ENCODE assay signal across 17 cellular contexts in genomic region chr6:17293395-17293794, GRCh38. TPM values are rescaled to one million over a fixed set of nuclear protein-coding genes. Genes with fewer than 3 reads are reported as not detected.
DNase-seq lines count a peak whose midpoint lies in the region; ATAC-seq, FAIRE-seq and TF ChIP-seq lines count a peak whose summit lies in the region.
"Had no signal": no experiment of that assay in that cellular context is flagged by ENCODE, and none has a peak within 500 bp of the region (broad histone marks: within the 10 kb centered on the region; RNA-seq: fewer than 3 reads in every experiment).

No MANE protein-coding gene starts in this region.

- H3K79me2 ChIP-seq in K562 (ENCODE audit: control insufficient read depth, insufficient read depth, low read length) = no peaks in the 10 kb centered on the region
- no peaks in the 10 kb centered on the region for H3K79me2 ChIP-seq in trophoblast cell (ENCODE audit: control insufficient read depth, insufficient read depth, low read length, poor library complexity)

- intact Hi-C loops in left ventricle myocardium superior (cut with micrococcal nuclease) = no loop called here
- intact Hi-C loops in K562 (cut with micrococcal nuclease) = no loop called here
- intact Hi-C loops in psoas muscle (cut with DNase I) = loop anchor here in 1 of 2 donors (5.0 kb wide), 1 partner anchor 124 kb away; no protein-coding TSS in a partner anchor

- no peak overlapping the region for H3K4me3 ChIP-seq in right atrium auricular region
- H3K4me3 ChIP-seq in K562 = no peak overlapping the region
- peak overlapping the region; percentile 93 for H3K4me3 ChIP-seq in psoas muscle
- no peak overlapping the region for H3K4me3 ChIP-seq in trophoblast cell (ENCODE audit: low read depth, low read length)
- H3K4me3 ChIP-seq: HAP-1 had no signal

- no peak for TF ChIP-seq EP300 in K562 (IDR thresholded peaks at IDR 0.05; ENCODE audit: low read length)

- H3K14ac ChIP-seq in trophoblast cell (ENCODE audit: low read length) = no peak overlapping the region

- H3K36me3 ChIP-seq in right atrium auricular region (peaks cover 25% of the 10 kb centered on the region), K562 (ENCODE audit: control insufficient read depth, insufficient read depth, low read length) (no peaks in the 10 kb centered on the region), psoas muscle (ENCODE audit: insufficient read depth in 1 of 2, low read depth in 1 of 2) (peaks cover 0 to 33% of the 10 kb centered on the region in 2 donors), trophoblast cell (ENCODE audit: control insufficient read depth in 1 of 2, insufficient read depth in 2 of 2, low read length in 2 of 2) (no peaks in the 10 kb centered on the region)

- no peaks in the 10 kb centered on the region for H4K20me1 ChIP-seq in K562 (replicated peaks; ENCODE audit: control insufficient read depth, insufficient read depth, low read length)

- CTCF ChIA-PET in K562 (lab: Yijun Ruan, JAX; ENCODE audit: low intra/inter-chr PET ratio) = no interaction called here

- H4K91ac ChIP-seq in trophoblast cell (ENCODE audit: low read depth, low read length) = no peak overlapping the region

- no TSS peak for BruUV-seq in K562 (replicated peaks; lab: Mats Ljungman, UMichigan)

- in situ Hi-C loops in K562 (cut with MboI) = no loop called here

- no peak overlapping the region for H2BK5ac ChIP-seq in trophoblast cell (ENCODE audit: low read depth, low read length, poor library complexity)

- no peak overlapping the region for H4K8ac ChIP-seq in trophoblast cell (ENCODE audit: low read depth, low read length)

- H2BK12ac ChIP-seq in trophoblast cell (ENCODE audit: low read length) = no peak overlapping the region

- POLR2A ChIA-PET in K562 (lab: Yijun Ruan, JAX) = no interaction called here

- no peaks in the 10 kb centered on the region for H3K79me1 ChIP-seq in trophoblast cell (ENCODE audit: low read length)

- DNase-seq in right atrium auricular region (ENCODE audit: low spot score) (no peak), left ventricle myocardium superior (no peak), K562 (ENCODE audit: extremely low read depth in 1 of 4, low spot score in 3 of 4) (no peak), psoas muscle (no peak), trophoblast cell (no peak)
- no peak for DNase-seq in stimulated activated naive CD4-positive, alpha-beta T cell treated with Interleukin-2 at 50 U/mL for 16 hours (lab: John Stamatoyannopoulos, UW)
- no peak for DNase-seq in activated naive CD4-positive, alpha-beta T cell treated with anti-CD3 and anti-CD28 coated beads, Interleukin-2, amount 50 U/mL, for 72 hours (ENCODE audit: low spot score in 2 of 2)
- DNase-seq: C1 segment of cervical spinal cord; Calu3; CD4-positive, alpha-beta memory T cell; COR-L47; DMS53; DMS79 treated with DMSO at 0.1 percent for 48 hours; GOT3; HFFc6 had no signal

- H3K4me2 ChIP-seq in K562 (ENCODE audit: insufficient read depth, low read length) (no peak overlapping the region), trophoblast cell (ENCODE audit: low read length) (no peak overlapping the region)

- H3K4me1 ChIP-seq in right atrium auricular region (peaks cover 0 to 14% of the 10 kb centered on the region in 2 donors), K562 (replicated peaks in 1 of 2; ENCODE audit: control insufficient read depth in 2 of 2, insufficient read depth in 2 of 2, low read length in 2 of 2) (peaks cover 0 to 3% of the 10 kb centered on the region in 2 experiments; a peak in 1 of 5 replicates), psoas muscle (peaks cover 38% of the 10 kb centered on the region), trophoblast cell (ENCODE audit: control insufficient read depth in 1 of 2, insufficient read depth in 2 of 2, low read length in 2 of 2) (no peaks in the 10 kb centered on the region)

- H2AFZ ChIP-seq in K562 (ENCODE audit: low read depth, low read length) (no peak overlapping the region), trophoblast cell (ENCODE audit: insufficient read depth, low read length, poor library complexity) (no peak overlapping the region)

- TF ChIP-seq RAD21 in K562 (CRISPR knock-in tag; conservative IDR thresholded peaks at IDR 0.05 in 1 of 2, IDR thresholded peaks at IDR 0.05 in 1 of 2) = no peak

- H3K18ac ChIP-seq in trophoblast cell (ENCODE audit: low read length) = no peak overlapping the region

- FAIRE-seq in K562 (lab: Jason Lieb, UNC) = no peak
- FAIRE-seq: GM12892 had no signal

- no peak for TF ChIP-seq POLR2A in K562 (conservative IDR thresholded peaks at IDR 0.05)

- no peaks in the 10 kb centered on the region for H3K9me3 Mint-ChIP-seq in activated naive CD4-positive, alpha-beta T cell treated with anti-CD3 and anti-CD28 coated beads, Interleukin-2, amount 50 U/mL, for 72 hours
- H3K9me3 Mint-ChIP-seq: CD4-positive, alpha-beta memory T cell; HFFc6 had no signal

- H3K4ac ChIP-seq in trophoblast cell (ENCODE audit: low read depth, low read length) = no peak overlapping the region

- H3K36me3 Mint-ChIP-seq in activated naive CD4-positive, alpha-beta T cell treated with anti-CD3 and anti-CD28 coated beads, Interleukin-2, amount 50 U/mL, for 72 hours = no peaks in the 10 kb centered on the region
- H3K36me3 Mint-ChIP-seq: CD4-positive, alpha-beta memory T cell had no signal

- H4K12ac ChIP-seq in trophoblast cell (ENCODE audit: low read depth, low read length) = no peak overlapping the region

- H2BK120ac ChIP-seq in trophoblast cell (ENCODE audit: insufficient read depth, low read length, poor library complexity) = no peak overlapping the region

- H3K9me3 ChIP-seq in right atrium auricular region = no peaks in the 10 kb centered on the region
- no peaks in the 10 kb centered on the region for H3K9me3 ChIP-seq in K562 (replicated peaks; ENCODE audit: control insufficient read depth, insufficient read depth, low read depth, low read length)
- no peaks in the 10 kb centered on the region for H3K9me3 ChIP-seq in psoas muscle
- H3K9me3 ChIP-seq in trophoblast cell (ENCODE audit: insufficient read depth, low read depth, low read length) = no peaks in the 10 kb centered on the region
- H3K9me3 ChIP-seq: HAP-1 had no signal

- H3K27me3 ChIP-seq in right atrium auricular region = no peaks in the 10 kb centered on the region
- H3K27me3 ChIP-seq in K562 (ENCODE audit: control insufficient read depth in 2 of 2, insufficient read depth in 2 of 2, low read length in 2 of 2) = peaks cover 14 to 23% of the 10 kb centered on the region in 2 experiments
- H3K27me3 ChIP-seq in psoas muscle (ENCODE audit: insufficient read depth in 3 of 3, low read length in 2 of 3) = no peaks in the 10 kb centered on the region
- no peaks in the 10 kb centered on the region for H3K27me3 ChIP-seq in trophoblast cell (ENCODE audit: insufficient read depth, low read length)

- no peak overlapping the region for H3K9ac ChIP-seq in K562 (ENCODE audit: insufficient read depth in 1 of 2, low read depth in 2 of 2, low read length in 2 of 2)
- H3K9ac ChIP-seq in trophoblast cell (ENCODE audit: low read length) = no peak overlapping the region

- peak overlapping the region; percentile 96 to 97 for H3K27ac ChIP-seq in right atrium auricular region
- no peak overlapping the region for H3K27ac ChIP-seq in K562 (ENCODE audit: extremely low read depth, low read depth, low read length)
- peak overlapping the region; percentile 98 for H3K27ac ChIP-seq in psoas muscle
- no peak overlapping the region for H3K27ac ChIP-seq in trophoblast cell (ENCODE audit: low read depth, low read length)

- no peak for ATAC-seq in left ventricle myocardium superior
- no peak for ATAC-seq in K562
- ATAC-seq in psoas muscle = no peak
- no peak for ATAC-seq in activated naive CD4-positive, alpha-beta T cell treated with anti-CD3 and anti-CD28 coated beads, Interleukin-2, amount 50 U/mL, for 72 hours

- no peak overlapping the region for H3K23ac ChIP-seq in trophoblast cell (ENCODE audit: low read length)

- WGBS in K562 (ENCODE audit: insufficient coverage, low coverage, missing lambda C conversion rate) = 0% methylated on average over 1 of the region's 1 CpG
- WGBS in psoas muscle, 3 donors = 95 to 96% (median 96%) methylated on average over 1 of the region's 1 CpG
- no CpG with 5 or more reads among the region's 1 CpG for WGBS in trophoblast cell (ENCODE audit: extremely low coverage, insufficient coverage, insufficient read length)

- TF ChIP-seq CTCF in right atrium auricular region (IDR thresholded peaks at IDR 0.05) (no peak), K562 (IDR thresholded peaks at IDR 0.05 in 2 of 3, conservative IDR thresholded peaks at IDR 0.05 in 1 of 3; ENCODE audit: insufficient read depth in 2 of 3, low read depth in 1 of 3, low read length in 3 of 3) (no peak), psoas muscle (IDR thresholded peaks at IDR 0.05) (no peak)

- no peak overlapping the region for H2AK5ac ChIP-seq in trophoblast cell (ENCODE audit: low read length)

- H3K9me1 ChIP-seq in K562 (ENCODE audit: control insufficient read depth, insufficient read depth, low read length) = no peaks in the 10 kb centered on the region

- no peak overlapping the region for H3K27ac Mint-ChIP-seq in activated naive CD4-positive, alpha-beta T cell treated with anti-CD3 and anti-CD28 coated beads, Interleukin-2, amount 50 U/mL, for 72 hours
- H3K27ac Mint-ChIP-seq: CD4-positive, alpha-beta memory T cell; HFFc6 had no signal

RNA-seq across cellular contexts. Expression of gene RBM24, which starts 12.2 kb away (rescaled TPM):
- total RNA-seq in right atrium auricular region = 100 to 1,000 TPM; 133 to 194 TPM
- total RNA-seq in left ventricle myocardium superior = 223 TPM
- total RNA-seq in K562 (2011; cell fraction: chromatin; rRNA removed; ENCODE audit: low replicate concordance) = not detected in 2 replicates
- total RNA-seq in K562 (2011; cell fraction: nucleolus; rRNA removed) = not detected in 2 replicates
- not detected in 2 replicates for total RNA-seq in K562 (2011; cell fraction: nucleoplasm; rRNA removed)
- not detected in 2 replicates for total RNA-seq in K562 (2014; rRNA removed)
- not detected in 2 replicates for total RNA-seq in K562 (2014; rRNA removed; fragmentation: Illumina TruSeq; extraction: Trizol)
- total RNA-seq in K562 (2015; rRNA removed; fragmentation: Illumina TruSeq; extraction: Trizol) = not detected in 2 replicates
- total RNA-seq in K562 (2021) = not detected in 2 replicates
- not detected in 2 replicates for polyA plus RNA-seq in K562 (2011; rRNA removed)
- polyA plus RNA-seq in K562 (2011; cell fraction: cytosol; rRNA removed) = not detected in 2 replicates
- not detected in 2 replicates for polyA plus RNA-seq in K562 (2011; cell fraction: nucleus; rRNA removed)
- polyA plus RNA-seq in K562 (2012) = not detected in 2 replicates
- polyA plus RNA-seq in K562 (2014; fragmentation: Illumina TruSeq; extraction: Trizol) = not detected in 2 replicates
- not detected for polyA plus RNA-seq in K562 (2014; fragmentation: Nextera tagmentation; extraction: Ambion mirVana)
- polyA plus RNA-seq in K562 (2014; rRNA removed) = not detected in 2 replicates
- polyA minus RNA-seq in K562 (2011; rRNA and poly(A)+ RNA removed) = not detected in 2 replicates
- not detected in 2 replicates for polyA minus RNA-seq in K562 (2011; cell fraction: cytosol; rRNA and poly(A)+ RNA removed)
- not detected in 2 replicates for polyA minus RNA-seq in K562 (2011; cell fraction: nucleus; rRNA and poly(A)+ RNA removed)
- total RNA-seq in psoas muscle = 100 to 1,000 TPM; 135 to 248 (median 222) TPM
- polyA plus RNA-seq in psoas muscle = 100 to 1,000 TPM; 148 to 215 (median 214) TPM
- polyA plus RNA-seq in trophoblast cell (2013) = 6.4 and 7.7 TPM in 2 replicates
- not detected for total RNA-seq in activated naive CD4-positive, alpha-beta T cell treated with anti-CD3 and anti-CD28 coated beads, Interleukin-2, amount 50 U/mL, for 72 hours
- total RNA-seq: CD4-positive, alpha-beta memory T cell had no signal
- polyA plus RNA-seq: CD4-positive, alpha-beta memory T cell had no signal

Comparison
In these comparisons a context has a peak if more than half of its experiments do, and no peak if none do; other contexts are left out.
1. H3K27ac ChIP-seq: peak in right atrium auricular region (2 of 2) and psoas muscle (single experiment); none in K562 (single experiment) and trophoblast cell (single experiment).
2. RNA of gene RBM24, which starts 12.2 kb away (total RNA-seq): 135 to 248 TPM in psoas muscle, 223 TPM in left ventricle myocardium superior (single experiment) and 133 to 194 TPM in right atrium auricular region; not detected in K562 and not detected in activated naive CD4-positive, alpha-beta T cell treated with anti-CD3 and anti-CD28 coated beads, Interleukin-2, amount 50 U/mL, for 72 hours; every median in the first group is over 100 times any median in the second.